ENCODE assay signal across 1 cellular context in genomic region chr16:30571444-30572322, GRCh38.
TF ChIP-seq lines count a peak whose summit lies in the region.

TSS of gene ZNF688 (minus strand) at chr16:30571714. CDS start at chr16:30571629, 85 bp downstream.

TF ChIP-seq in GM12878, 131 proteins besides CTCF, POLR2A, EP300 and RAD21 (continued from another document and continues in another):
- TF ChIP-seq CUX1 (IDR thresholded peaks at IDR 0.05; ENCODE audit: insufficient replicate concordance, low read depth, low read length): no peak
- TF ChIP-seq FOXM1 (IDR thresholded peaks at IDR 0.05; ENCODE audit: low read depth, low read length): peak; percentile 71; the same call in 1 of the 2 replicates
- TF ChIP-seq PML (IDR thresholded peaks at IDR 0.05; ENCODE audit: low read length): 0 out of 2 replicates have a peak, but pooled peaks have one; percentile 39
- TF ChIP-seq, protein P1, sequence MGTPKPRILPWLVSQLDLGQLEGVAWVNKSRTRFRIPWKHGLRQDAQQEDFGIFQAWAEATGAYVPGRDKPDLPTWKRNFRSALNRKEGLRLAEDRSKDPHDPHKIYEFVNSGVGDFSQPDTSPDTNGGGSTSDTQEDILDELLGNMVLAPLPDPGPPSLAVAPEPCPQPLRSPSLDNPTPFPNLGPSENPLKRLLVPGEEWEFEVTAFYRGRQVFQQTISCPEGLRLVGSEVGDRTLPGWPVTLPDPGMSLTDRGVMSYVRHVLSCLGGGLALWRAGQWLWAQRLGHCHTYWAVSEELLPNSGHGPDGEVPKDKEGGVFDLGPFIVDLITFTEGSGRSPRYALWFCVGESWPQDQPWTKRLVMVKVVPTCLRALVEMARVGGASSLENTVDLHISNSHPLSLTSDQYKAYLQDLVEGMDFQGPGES (IDR thresholded peaks at IDR 0.05): peak; percentile 81
- TF ChIP-seq FOXK2 (IDR thresholded peaks at IDR 0.05): peak; percentile 78
- TF ChIP-seq, protein P2, sequence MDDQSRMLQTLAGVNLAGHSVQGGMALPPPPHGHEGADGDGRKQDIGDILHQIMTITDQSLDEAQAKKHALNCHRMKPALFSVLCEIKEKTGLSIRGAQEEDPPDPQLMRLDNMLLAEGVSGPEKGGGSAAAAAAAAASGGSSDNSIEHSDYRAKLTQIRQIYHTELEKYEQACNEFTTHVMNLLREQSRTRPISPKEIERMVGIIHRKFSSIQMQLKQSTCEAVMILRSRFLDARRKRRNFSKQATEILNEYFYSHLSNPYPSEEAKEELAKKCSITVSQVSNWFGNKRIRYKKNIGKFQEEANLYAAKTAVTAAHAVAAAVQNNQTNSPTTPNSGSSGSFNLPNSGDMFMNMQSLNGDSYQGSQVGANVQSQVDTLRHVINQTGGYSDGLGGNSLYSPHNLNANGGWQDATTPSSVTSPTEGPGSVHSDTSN (IDR thresholded peaks at IDR 0.05; ENCODE audit: insufficient replicate concordance, low read depth, low read length): no peak
- no peak for TF ChIP-seq KDM1A (IDR thresholded peaks at IDR 0.05; ENCODE audit: borderline replicate concordance)
- no peak for TF ChIP-seq MTA3 (IDR thresholded peaks at IDR 0.05; ENCODE audit: borderline replicate concordance, low read length)
- no peak; the same call in none of the 2 replicates for TF ChIP-seq NBN (IDR thresholded peaks at IDR 0.05)
- TF ChIP-seq POLR2AphosphoS2 (IDR thresholded peaks at IDR 0.05; ENCODE audit: low read depth, low read length): 0 out of 2 replicates have a peak, but pooled peaks have one; percentile 29
- TF ChIP-seq HDAC2 (IDR thresholded peaks at IDR 0.05): peak; percentile 94; the same call in 1 of the 2 replicates
- TF ChIP-seq RCOR1 (conservative IDR thresholded peaks at IDR 0.05; ENCODE audit: low read depth, low read length): 0 out of 2 replicates have a peak, but pooled peaks have one; percentile 48
- peak; percentile 13; the same call in 1 of the 2 replicates for TF ChIP-seq BCLAF1 (IDR thresholded peaks at IDR 0.05)
- peak; percentile 100 for TF ChIP-seq SIN3A (IDR thresholded peaks at IDR 0.05; ENCODE audit: low read depth, low read length)
- TF ChIP-seq EED (IDR thresholded peaks at IDR 0.05; ENCODE audit: low read depth): no peak
- TF ChIP-seq, protein P3, sequence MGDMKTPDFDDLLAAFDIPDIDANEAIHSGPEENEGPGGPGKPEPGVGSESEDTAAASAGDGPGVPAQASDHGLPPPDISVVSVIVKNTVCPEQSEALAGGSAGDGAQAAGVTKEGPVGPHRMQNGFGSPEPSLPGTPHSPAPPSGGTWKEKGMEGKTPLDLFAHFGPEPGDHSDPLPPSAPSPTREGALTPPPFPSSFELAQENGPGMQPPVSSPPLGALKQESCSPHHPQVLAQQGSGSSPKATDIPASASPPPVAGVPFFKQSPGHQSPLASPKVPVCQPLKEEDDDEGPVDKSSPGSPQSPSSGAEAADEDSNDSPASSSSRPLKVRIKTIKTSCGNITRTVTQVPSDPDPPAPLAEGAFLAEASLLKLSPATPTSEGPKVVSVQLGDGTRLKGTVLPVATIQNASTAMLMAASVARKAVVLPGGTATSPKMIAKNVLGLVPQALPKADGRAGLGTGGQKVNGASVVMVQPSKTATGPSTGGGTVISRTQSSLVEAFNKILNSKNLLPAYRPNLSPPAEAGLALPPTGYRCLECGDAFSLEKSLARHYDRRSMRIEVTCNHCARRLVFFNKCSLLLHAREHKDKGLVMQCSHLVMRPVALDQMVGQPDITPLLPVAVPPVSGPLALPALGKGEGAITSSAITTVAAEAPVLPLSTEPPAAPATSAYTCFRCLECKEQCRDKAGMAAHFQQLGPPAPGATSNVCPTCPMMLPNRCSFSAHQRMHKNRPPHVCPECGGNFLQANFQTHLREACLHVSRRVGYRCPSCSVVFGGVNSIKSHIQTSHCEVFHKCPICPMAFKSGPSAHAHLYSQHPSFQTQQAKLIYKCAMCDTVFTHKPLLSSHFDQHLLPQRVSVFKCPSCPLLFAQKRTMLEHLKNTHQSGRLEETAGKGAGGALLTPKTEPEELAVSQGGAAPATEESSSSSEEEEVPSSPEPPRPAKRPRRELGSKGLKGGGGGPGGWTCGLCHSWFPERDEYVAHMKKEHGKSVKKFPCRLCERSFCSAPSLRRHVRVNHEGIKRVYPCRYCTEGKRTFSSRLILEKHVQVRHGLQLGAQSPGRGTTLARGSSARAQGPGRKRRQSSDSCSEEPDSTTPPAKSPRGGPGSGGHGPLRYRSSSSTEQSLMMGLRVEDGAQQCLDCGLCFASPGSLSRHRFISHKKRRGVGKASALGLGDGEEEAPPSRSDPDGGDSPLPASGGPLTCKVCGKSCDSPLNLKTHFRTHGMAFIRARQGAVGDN (IDR thresholded peaks at IDR 0.05): peak; percentile 57
- peak; percentile 94 for TF ChIP-seq CHD2 (IDR thresholded peaks at IDR 0.05; ENCODE audit: borderline replicate concordance, low read depth, low read length)
- peak; percentile 97 for TF ChIP-seq IKZF1 (conservative IDR thresholded peaks at IDR 0.05)
- TF ChIP-seq NFYA (IDR thresholded peaks at IDR 0.05; ENCODE audit: borderline replicate concordance, low read depth, low read length): peak; percentile 50; the same call in 1 of the 2 replicates
- peak; percentile 60; the same call in 1 of the 2 replicates for TF ChIP-seq RB1 (IDR thresholded peaks at IDR 0.05; ENCODE audit: borderline replicate concordance)
- no peak for TF ChIP-seq STAT3 (IDR thresholded peaks at IDR 0.05; ENCODE audit: low read depth, low read length)
- TF ChIP-seq ZBTB4 (CRISPR knock-in tag; IDR thresholded peaks at IDR 0.05): 0 out of 2 replicates have a peak, but pooled peaks have one; percentile 25
- TF ChIP-seq ZZZ3 (IDR thresholded peaks at IDR 0.05; ENCODE audit: control insufficient read depth, insufficient read length, low read depth): no peak
- peak; percentile 64; the same call in 1 of the 2 replicates for TF ChIP-seq ATF7 (IDR thresholded peaks at IDR 0.05; ENCODE audit: low read depth)
- TF ChIP-seq, protein P4, sequence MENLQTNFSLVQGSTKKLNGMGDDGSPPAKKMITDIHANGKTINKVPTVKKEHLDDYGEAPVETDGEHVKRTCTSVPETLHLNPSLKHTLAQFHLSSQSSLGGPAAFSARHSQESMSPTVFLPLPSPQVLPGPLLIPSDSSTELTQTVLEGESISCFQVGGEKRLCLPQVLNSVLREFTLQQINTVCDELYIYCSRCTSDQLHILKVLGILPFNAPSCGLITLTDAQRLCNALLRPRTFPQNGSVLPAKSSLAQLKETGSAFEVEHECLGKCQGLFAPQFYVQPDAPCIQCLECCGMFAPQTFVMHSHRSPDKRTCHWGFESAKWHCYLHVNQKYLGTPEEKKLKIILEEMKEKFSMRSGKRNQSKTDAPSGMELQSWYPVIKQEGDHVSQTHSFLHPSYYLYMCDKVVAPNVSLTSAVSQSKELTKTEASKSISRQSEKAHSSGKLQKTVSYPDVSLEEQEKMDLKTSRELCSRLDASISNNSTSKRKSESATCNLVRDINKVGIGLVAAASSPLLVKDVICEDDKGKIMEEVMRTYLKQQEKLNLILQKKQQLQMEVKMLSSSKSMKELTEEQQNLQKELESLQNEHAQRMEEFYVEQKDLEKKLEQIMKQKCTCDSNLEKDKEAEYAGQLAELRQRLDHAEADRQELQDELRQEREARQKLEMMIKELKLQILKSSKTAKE (IDR thresholded peaks at IDR 0.05; ENCODE audit: low read depth, poor library complexity, severe bottlenecking): peak; percentile 75
- 0 out of 2 replicates have a peak, but pooled peaks have one; percentile 28 for TF ChIP-seq CBX5 (IDR thresholded peaks at IDR 0.05; ENCODE audit: low read depth)
- peak; percentile 96 for TF ChIP-seq NR2C1 (IDR thresholded peaks at IDR 0.05)
- TF ChIP-seq SP1 (IDR thresholded peaks at IDR 0.05; ENCODE audit: low read depth, low read length): peak; percentile 96
- peak; percentile 70; the same call in 1 of the 2 replicates for TF ChIP-seq POLR2AphosphoS5 (IDR thresholded peaks at IDR 0.05; ENCODE audit: low read length)
- TF ChIP-seq SRF (IDR thresholded peaks at IDR 0.05; ENCODE audit: low read depth in 2 of 2, low read length in 2 of 2): no peak
- TF ChIP-seq SIX5 (IDR thresholded peaks at IDR 0.05; ENCODE audit: low read depth, low read length, severe bottlenecking): peak; percentile 84
- no peak for TF ChIP-seq SUZ12 (IDR thresholded peaks at IDR 0.05; ENCODE audit: unreplicated experiment)
